1 cellular context compared by ENCODE assay signal in the genomic region with DNA sequence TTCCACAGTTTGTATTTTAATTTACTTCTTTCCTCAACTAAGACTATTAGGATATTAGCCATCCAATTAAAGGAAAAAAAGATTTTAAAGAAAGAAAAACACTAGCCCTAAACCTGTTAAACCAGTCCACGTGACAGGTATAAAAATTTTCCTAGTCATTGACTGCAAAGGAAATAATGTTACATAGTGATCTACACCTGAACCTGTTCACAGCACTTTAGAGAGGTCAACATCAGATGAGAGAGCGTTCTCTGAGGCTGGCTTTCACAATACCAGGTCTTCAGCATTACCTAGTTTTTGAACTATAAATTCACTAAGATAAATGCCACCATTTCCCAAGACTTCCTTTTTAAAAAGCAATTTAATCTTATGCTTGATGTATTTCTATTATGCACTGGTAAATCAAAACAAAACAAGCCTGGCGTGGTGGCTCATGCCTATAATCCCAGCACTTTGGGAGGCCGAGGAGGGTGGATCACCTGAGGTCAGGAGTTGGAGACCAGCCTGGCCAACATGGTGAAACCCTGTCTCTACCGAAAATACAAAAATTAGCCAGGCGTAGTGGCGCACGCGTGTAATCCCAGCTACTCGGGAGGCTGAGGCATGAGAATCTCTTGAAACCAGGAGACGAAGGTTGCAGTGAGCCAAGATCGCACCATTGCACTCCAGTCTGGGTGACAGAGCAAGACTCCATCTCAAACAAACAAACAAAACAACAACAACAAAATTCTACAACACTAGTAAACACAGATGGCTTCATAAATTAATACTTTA.
A peak's percentile ranks its signal among the peaks of the same experiment; 100 is the strongest.
TF ChIP-seq lines count a peak whose summit lies in the region.

No MANE protein-coding gene starts in this region.

TF ChIP-seq in HepG2, 621 proteins besides CTCF, POLR2A, EP300 and RAD21:
- 0 out of 2 replicates have a peak, but pooled peaks have one; percentile 26 for TF ChIP-seq ZNF891 (CRISPR knock-in tag; IDR thresholded peaks at IDR 0.05)
- TF ChIP-seq, protein P1, sequence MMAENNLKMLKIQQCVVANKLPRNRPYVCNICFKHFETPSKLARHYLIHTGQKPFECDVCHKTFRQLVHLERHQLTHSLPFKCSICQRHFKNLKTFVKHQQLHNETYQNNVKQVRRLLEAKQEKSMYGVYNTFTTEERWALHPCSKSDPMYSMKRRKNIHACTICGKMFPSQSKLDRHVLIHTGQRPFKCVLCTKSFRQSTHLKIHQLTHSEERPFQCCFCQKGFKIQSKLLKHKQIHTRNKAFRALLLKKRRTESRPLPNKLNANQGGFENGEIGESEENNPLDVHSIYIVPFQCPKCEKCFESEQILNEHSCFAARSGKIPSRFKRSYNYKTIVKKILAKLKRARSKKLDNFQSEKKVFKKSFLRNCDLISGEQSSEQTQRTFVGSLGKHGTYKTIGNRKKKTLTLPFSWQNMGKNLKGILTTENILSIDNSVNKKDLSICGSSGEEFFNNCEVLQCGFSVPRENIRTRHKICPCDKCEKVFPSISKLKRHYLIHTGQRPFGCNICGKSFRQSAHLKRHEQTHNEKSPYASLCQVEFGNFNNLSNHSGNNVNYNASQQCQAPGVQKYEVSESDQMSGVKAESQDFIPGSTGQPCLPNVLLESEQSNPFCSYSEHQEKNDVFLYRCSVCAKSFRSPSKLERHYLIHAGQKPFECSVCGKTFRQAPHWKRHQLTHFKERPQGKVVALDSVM (CRISPR knock-in tag; IDR thresholded peaks at IDR 0.05) = peak; percentile 21; the same call in 1 of the 2 replicates
